Comparison of ENCODE assay signal across 16 cellular contexts in genomic region chr22:37487129-37487528, GRCh38. TPM values are rescaled to one million over a fixed set of nuclear protein-coding genes. Genes with fewer than 3 reads are reported as not detected.
A peak's percentile ranks its signal among the peaks of the same experiment; 100 is the strongest.
DNase-seq lines count a peak whose midpoint lies in the region; ATAC-seq and TF ChIP-seq lines count a peak whose summit lies in the region.
"Had no signal": no experiment of that assay in that cellular context is flagged by ENCODE, and none has a peak within 500 bp of the region (broad histone marks: within the 10 kb centered on the region; RNA-seq: fewer than 3 reads in every experiment).

No MANE protein-coding gene starts in this region.

- no peak for TF ChIP-seq POLR2A in heart left ventricle (IDR thresholded peaks at IDR 0.05)

- peak overlapping the region; percentile 87 to 91 for H3K4me3 Mint-ChIP-seq in effector memory CD8-positive, alpha-beta T cell
- peak overlapping the region; percentile 93 for H3K4me3 Mint-ChIP-seq in stimulated activated memory B cell treated with anti-CD40 and anti-IgM and Interleukin-4, amounts not matched to agents 10 μg/mL and 1 μg/mL and 100 μg/mL, for 72 hours

- no peak for ATAC-seq in heart left ventricle
- no peak for ATAC-seq in effector memory CD8-positive, alpha-beta T cell (replicated peaks)
- ATAC-seq in stimulated activated memory B cell treated with anti-CD40 and anti-IgM and Interleukin-4, amounts not matched to agents 10 μg/mL and 1 μg/mL and 100 μg/mL, for 72 hours, result no peak

- no peaks in the 10 kb centered on the region for H3K9me3 Mint-ChIP-seq in effector memory CD8-positive, alpha-beta T cell
- H3K9me3 Mint-ChIP-seq in stimulated activated memory B cell treated with anti-CD40 and anti-IgM and Interleukin-4, amounts not matched to agents 10 μg/mL and 1 μg/mL and 100 μg/mL, for 72 hours, result peaks cover 3% of the 10 kb centered on the region

- H3K27me3 Mint-ChIP-seq in effector memory CD8-positive, alpha-beta T cell, result no peaks in the 10 kb centered on the region
- no peaks in the 10 kb centered on the region for H3K27me3 Mint-ChIP-seq in stimulated activated memory B cell treated with anti-CD40 and anti-IgM and Interleukin-4, amounts not matched to agents 10 μg/mL and 1 μg/mL and 100 μg/mL, for 72 hours

- peaks cover 0 to 8% (median 0%) of the 10 kb centered on the region in 9 donors for H3K36me3 ChIP-seq in heart left ventricle
- H3K36me3 ChIP-seq: HAP-1 had no signal

- POLR2A ChIA-PET in RWPE1 (lab: Yijun Ruan, JAX; ENCODE audit: low non-redundant PET), result no interaction called here

- peaks cover 0 to 40% (median 17%) of the 10 kb centered on the region in 12 donors for H3K4me1 ChIP-seq in heart left ventricle

- CTCF ChIA-PET in RWPE1 (lab: Yijun Ruan, JAX), result interaction anchor here (0.9 to 1.0 kb wide), 2 partner anchors 15 to 80 kb away, joined by 3 read pairs; no protein-coding TSS in a partner anchor

- WGBS in heart left ventricle, 4 donors, result 76 to 85% (median 81%) methylated on average over 10 of the region's 10 CpGs

- peaks cover 22% of the 10 kb centered on the region for H3K36me3 Mint-ChIP-seq in effector memory CD8-positive, alpha-beta T cell (ENCODE audit: insufficient read depth)
- H3K36me3 Mint-ChIP-seq in stimulated activated memory B cell treated with anti-CD40 and anti-IgM and Interleukin-4, amounts not matched to agents 10 μg/mL and 1 μg/mL and 100 μg/mL, for 72 hours, result peaks cover 17% of the 10 kb centered on the region

- no peak overlapping the region for H3K4me3 ChIP-seq in heart left ventricle

- DNase-seq in heart left ventricle (no peak), cardiac septum (ENCODE audit: low spot score) (no peak), RWPE1 (ENCODE audit: low spot score) (no peak), HK-2 (ENCODE audit: unreplicated experiment) (no peak), NCI-H146 treated with DMSO at 0.1 percent for 48 hours (lab: John Stamatoyannopoulos, UW; ENCODE audit: unreplicated experiment) (no peak), NCI-H1436 (lab: John Stamatoyannopoulos, UW) (no peak)
- DNase-seq in effector memory CD8-positive, alpha-beta T cell, result no peak
- DNase-seq: activated gamma-delta T cell treated with Interleukin-2 at 50 U/mL for 16 hours, EL, mammary epithelial cell, NCI-H1694, NCI-H526 treated with DMSO at 0.1 percent for 48 hours, Right ventricle myocardium superior had no signal

- H3K27ac ChIP-seq in heart left ventricle (peak overlapping the region in 8 of 12 donors; percentile 5 to 97 (median 84)), RWPE1 (peak overlapping the region; percentile 52)
- H3K27ac ChIP-seq: VCaP had no signal

- peaks cover 0 to 18% (median 0%) of the 10 kb centered on the region in 9 donors for H3K27me3 ChIP-seq in heart left ventricle

- H3K4me1 Mint-ChIP-seq in effector memory CD8-positive, alpha-beta T cell (ENCODE audit: low read depth in 2 of 2), result peaks cover 61 to 66% of the 10 kb centered on the region in 2 donors
- H3K4me1 Mint-ChIP-seq in stimulated activated memory B cell treated with anti-CD40 and anti-IgM and Interleukin-4, amounts not matched to agents 10 μg/mL and 1 μg/mL and 100 μg/mL, for 72 hours, result peaks cover 57% of the 10 kb centered on the region

- no peaks in the 10 kb centered on the region for H3K9me3 ChIP-seq in heart left ventricle
- H3K9me3 ChIP-seq: HAP-1 had no signal

- intact Hi-C loops in heart left ventricle (cut with DNase I), result loop anchor here in 1 of 10 donors (5.0 kb wide), 1 partner anchor 50 kb away; no protein-coding TSS in a partner anchor
- intact Hi-C loops in cardiac septum (cut with DNase I), result no loop called here

- peak overlapping the region; percentile 94 to 97 for H3K27ac Mint-ChIP-seq in effector memory CD8-positive, alpha-beta T cell
- H3K27ac Mint-ChIP-seq in stimulated activated memory B cell treated with anti-CD40 and anti-IgM and Interleukin-4, amounts not matched to agents 10 μg/mL and 1 μg/mL and 100 μg/mL, for 72 hours, result peak overlapping the region; percentile 95

- TF ChIP-seq CTCF in heart left ventricle (IDR thresholded peaks at IDR 0.05) (no peak), RWPE1 (conservative IDR thresholded peaks at IDR 0.05; ENCODE audit: low read depth) (no peak)

RNA-seq across cellular contexts. Expression of gene MFNG, which starts 0.9 kb away (rescaled TPM):
- 10 to 100 TPM in 4 of 9 donors, 1 to 10 TPM in 5; 5.8 to 25.6 (median 9.6) TPM for total RNA-seq in heart left ventricle
- polyA plus RNA-seq in heart left ventricle, result 10 to 100 TPM in 1 of 2 donors, 1 to 10 TPM in 1; 7.1 to 16.3 TPM
- 5.3 TPM for total RNA-seq in cardiac septum

RNA-seq across cellular contexts. Expression of gene CARD10, which starts 32.1 kb away (rescaled TPM):
- total RNA-seq in heart left ventricle (10 to 100 TPM in 3 of 9 donors, 1 to 10 TPM in 6; 5.2 to 12.6 (median 8.1) TPM), cardiac septum (6.0 TPM)
- polyA plus RNA-seq in heart left ventricle, result 10 to 100 TPM in 1 of 2 donors, 1 to 10 TPM in 1; 7.8 to 13.9 TPM

RNA-seq across cellular contexts. Expression of gene ELFN2, which starts 59.9 kb away (rescaled TPM):
- total RNA-seq in heart left ventricle (under 1 TPM in 5 of 9 donors, not detected in 4; 0.02 to 0.72 (median 0.06) TPM), cardiac septum (0.03 TPM)
- polyA plus RNA-seq in heart left ventricle, result under 1 TPM; 0.01 to 0.04 TPM
